Comparison of ENCODE assay signal across 8 cellular contexts in genomic region chr3:12999147-13000140, GRCh38.
DNase-seq lines count a peak whose midpoint lies in the region; ATAC-seq, FAIRE-seq and TF ChIP-seq lines count a peak whose summit lies in the region.

No MANE protein-coding gene starts in this region.

- intact Hi-C loops in K562 (cut with micrococcal nuclease) (loop anchor here (10.0 kb wide), 3 partner anchors 205 to 515 kb away; partner anchors contain the start of genes CAND2 and TSEN2), ovary (cut with DNase I) (loop anchor here in 1 of 4 donors (10.0 kb wide), 1 partner anchor 95 kb away; no protein-coding TSS in a partner anchor)

- H3K79me2 ChIP-seq in K562 (ENCODE audit: control insufficient read depth, insufficient read depth, low read length): 0 out of 3 replicates have a peak, but pooled peaks cover under 1% of the 10 kb centered on the region

- peak; percentile 93 for FAIRE-seq in K562 (lab: Jason Lieb, UNC)

- no peaks in the 10 kb centered on the region for H4K20me1 ChIP-seq in K562 (replicated peaks; ENCODE audit: control insufficient read depth, insufficient read depth, low read length)

- no peaks in the 10 kb centered on the region for H3K9me1 ChIP-seq in K562 (ENCODE audit: control insufficient read depth, insufficient read depth, low read length)

- no peak for TF ChIP-seq RAD21 in K562 (CRISPR knock-in tag; conservative IDR thresholded peaks at IDR 0.05 in 1 of 2, IDR thresholded peaks at IDR 0.05 in 1 of 2)

- peak; percentile 35 for ATAC-seq in GM19452 (IDR thresholded peaks at IDR 0.05; ENCODE audit: unreplicated experiment)
- peak; percentile 87 for ATAC-seq in K562
- no peak for ATAC-seq in GM19324 (IDR thresholded peaks at IDR 0.05; ENCODE audit: low FRiP score, unreplicated experiment)

- CTCF ChIA-PET in K562 (lab: Yijun Ruan, JAX; ENCODE audit: low intra/inter-chr PET ratio): no interaction called here

- TF ChIP-seq CTCF in HL-60 (IDR thresholded peaks at IDR 0.05; ENCODE audit: insufficient read depth, low read length): no peak
- 0 out of 6 replicates have a peak, but pooled peaks of 1 of the 3 experiments have one; percentile 5 for TF ChIP-seq CTCF in K562 (IDR thresholded peaks at IDR 0.05 in 2 of 3, conservative IDR thresholded peaks at IDR 0.05 in 1 of 3; ENCODE audit: insufficient read depth in 2 of 3, low read depth in 1 of 3, low read length in 3 of 3)
- TF ChIP-seq CTCF in ovary (IDR thresholded peaks at IDR 0.05): no peak

- 12% methylated on average over 14 of the region's 14 CpGs for WGBS in K562 (ENCODE audit: insufficient coverage, low coverage, missing lambda C conversion rate)
- 77 to 79% (median 77%) methylated on average over 14 of the region's 14 CpGs for WGBS in ovary, 3 donors

- DNase-seq in HL-60 (ENCODE audit: low read depth in 1 of 2, low spot score in 1 of 2): peak; percentile 95 to 97
- peak; percentile 95 to 100 (median 96) for DNase-seq in K562 (ENCODE audit: extremely low read depth in 1 of 4, low spot score in 3 of 4)
- peak in 3 of 5 donors; percentile 23 to 56 (median 47) for DNase-seq in ovary
- DNase-seq in NCI-H1092 (lab: John Stamatoyannopoulos, UW): no peak
- DNase-seq in ecto neural progenitor cell (ENCODE audit: low spot score): no peak
- no peak for DNase-seq in ACHN

- H3K4me3 ChIP-seq in HL-60 (replicated peaks; ENCODE audit: insufficient read depth, low read length) (no peak overlapping the region), K562 (peak overlapping the region; percentile 5; the same call in 1 of the 2 replicates), ovary (no peak overlapping the region)

- H3K9me3 ChIP-seq in K562 (replicated peaks; ENCODE audit: control insufficient read depth, insufficient read depth, low read depth, low read length) (no peaks in the 10 kb centered on the region), ovary (no peaks in the 10 kb centered on the region)

- no TSS peak for BruUV-seq in K562 (replicated peaks; lab: Mats Ljungman, UMichigan)

- peak overlapping the region; percentile 86 for H3K4me2 ChIP-seq in K562 (ENCODE audit: insufficient read depth, low read length)

- in situ Hi-C loops in K562 (cut with MboI) (no loop called here), ACHN (cut with HindIII; ENCODE audit: low pct_ligation_motif_present, low pct_unique_long_range_greater_than_20kb, low sequenced_read_pairs) (no loop called here)

- peaks cover 45 to 56% of the 10 kb centered on the region in 2 experiments for H3K4me1 ChIP-seq in K562 (replicated peaks in 1 of 2; ENCODE audit: control insufficient read depth in 2 of 2, insufficient read depth in 2 of 2, low read length in 2 of 2)
- no peaks in the 10 kb centered on the region for H3K4me1 ChIP-seq in ovary (ENCODE audit: insufficient read depth)

- peak overlapping the region; percentile 74 to 89; a peak in 3 of 4 replicates for H3K9ac ChIP-seq in K562 (ENCODE audit: insufficient read depth in 1 of 2, low read depth in 2 of 2, low read length in 2 of 2)

- POLR2A ChIA-PET in K562 (lab: Yijun Ruan, JAX): interaction anchor here (0.6 to 2.0 kb wide), 15 partner anchors 8 to 483 kb away, joined by 3 to 9 read pairs (median 5); no protein-coding TSS in a partner anchor

- TF ChIP-seq POLR2A in K562 (conservative IDR thresholded peaks at IDR 0.05): peak; percentile 81
- TF ChIP-seq POLR2A in ovary (IDR thresholded peaks at IDR 0.05): no peak

- peaks cover 2% of the 10 kb centered on the region for H3K27me3 ChIP-seq in HL-60 (ENCODE audit: insufficient read depth, poor library complexity, severe bottlenecking)
- no peaks in the 10 kb centered on the region for H3K27me3 ChIP-seq in K562 (ENCODE audit: control insufficient read depth in 2 of 2, insufficient read depth in 2 of 2, low read length in 2 of 2)
- no peaks in the 10 kb centered on the region for H3K27me3 ChIP-seq in ovary

- TF ChIP-seq EP300 in K562 (IDR thresholded peaks at IDR 0.05; ENCODE audit: low read length): peak; percentile 81
- TF ChIP-seq EP300 in ovary (IDR thresholded peaks at IDR 0.05): no peak

- no peaks in the 10 kb centered on the region for H3K36me3 ChIP-seq in K562 (ENCODE audit: control insufficient read depth, insufficient read depth, low read length)
- no peaks in the 10 kb centered on the region for H3K36me3 ChIP-seq in ovary

- H2AFZ ChIP-seq in K562 (ENCODE audit: low read depth, low read length): peak overlapping the region; percentile 96

- H3K27ac ChIP-seq in HL-60 (replicated peaks) (peak overlapping the region; percentile 74), K562 (ENCODE audit: extremely low read depth, low read depth, low read length) (peak overlapping the region; percentile 98), ovary (no peak overlapping the region)

TF ChIP-seq in K562, 482 proteins besides CTCF, POLR2A, EP300 and RAD21 (continues in another document):
- TF ChIP-seq, protein P1, sequence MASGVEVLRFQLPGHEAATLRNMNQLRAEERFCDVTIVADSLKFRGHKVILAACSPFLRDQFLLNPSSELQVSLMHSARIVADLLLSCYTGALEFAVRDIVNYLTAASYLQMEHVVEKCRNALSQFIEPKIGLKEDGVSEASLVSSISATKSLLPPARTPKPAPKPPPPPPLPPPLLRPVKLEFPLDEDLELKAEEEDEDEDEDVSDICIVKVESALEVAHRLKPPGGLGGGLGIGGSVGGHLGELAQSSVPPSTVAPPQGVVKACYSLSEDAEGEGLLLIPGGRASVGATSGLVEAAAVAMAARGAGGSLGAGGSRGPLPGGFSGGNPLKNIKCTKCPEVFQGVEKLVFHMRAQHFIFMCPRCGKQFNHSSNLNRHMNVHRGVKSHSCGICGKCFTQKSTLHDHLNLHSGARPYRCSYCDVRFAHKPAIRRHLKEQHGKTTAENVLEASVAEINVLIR (CRISPR knock-in tag; IDR thresholded peaks at IDR 0.05): 0 out of 2 replicates have a peak, but pooled peaks have one; percentile 41
- TF ChIP-seq RUNX1 (IDR thresholded peaks at IDR 0.05; ENCODE audit: low read depth) (0 out of 2 replicates have a peak, but pooled peaks have one; percentile 36), GABPB1 (CRISPR knock-in tag; IDR thresholded peaks at IDR 0.05) (no peak), HNRNPK (IDR thresholded peaks at IDR 0.05; ENCODE audit: low read depth, low read length, poor library complexity, severe bottlenecking) (no peak), ZFPM2 (CRISPR knock-in tag; IDR thresholded peaks at IDR 0.05) (0 out of 2 replicates have a peak, but pooled peaks have one; percentile 15), NUFIP1 (IDR thresholded peaks at IDR 0.05; ENCODE audit: partially characterized antibody) (peak; percentile 89), NFIX (CRISPR knock-in tag; IDR thresholded peaks at IDR 0.05; ENCODE audit: low read depth) (no peak), RBM39 (optimal IDR thresholded peaks at IDR 0.05; ENCODE audit: low read depth, low read length) (no peak), ZNF280B (CRISPR knock-in tag; IDR thresholded peaks at IDR 0.05) (no peak), CEBPG (CRISPR knock-in tag; IDR thresholded peaks at IDR 0.05) (no peak; the same call in 1 of the 2 replicates), CEBPG (tag; conservative IDR thresholded peaks at IDR 0.05 in 1 of 2, IDR thresholded peaks at IDR 0.05 in 1 of 2) (peak; percentile 59 to 80; a peak in 2 of 4 replicates), USF1 (CRISPR knock-in tag; IDR thresholded peaks at IDR 0.05) (peak; percentile 95), VEZF1 (CRISPR knock-in tag; IDR thresholded peaks at IDR 0.05) (peak; percentile 90), E2F3 (CRISPR knock-in tag; IDR thresholded peaks at IDR 0.05) (0 out of 2 replicates have a peak, but pooled peaks have one; percentile 28)
- TF ChIP-seq, protein P2, sequence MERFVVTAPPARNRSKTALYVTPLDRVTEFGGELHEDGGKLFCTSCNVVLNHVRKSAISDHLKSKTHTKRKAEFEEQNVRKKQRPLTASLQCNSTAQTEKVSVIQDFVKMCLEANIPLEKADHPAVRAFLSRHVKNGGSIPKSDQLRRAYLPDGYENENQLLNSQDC (CRISPR knock-in tag; IDR thresholded peaks at IDR 0.05): no peak

Comparison
In these comparisons a context has a peak if more than half of its experiments do, and no peak if none do; other contexts are left out.
1. DNase-seq: peak in HL-60 (2 of 2), K562 (4 of 4) and ovary (3 of 5); none in NCI-H1092 (single experiment), ecto neural progenitor cell (single experiment) and ACHN (single experiment).
2. H3K27ac ChIP-seq: peak in HL-60 (single experiment) and K562 (single experiment); none in ovary (0 of 2).